ENCODE assay signal across 8 cellular contexts in the genomic region with DNA sequence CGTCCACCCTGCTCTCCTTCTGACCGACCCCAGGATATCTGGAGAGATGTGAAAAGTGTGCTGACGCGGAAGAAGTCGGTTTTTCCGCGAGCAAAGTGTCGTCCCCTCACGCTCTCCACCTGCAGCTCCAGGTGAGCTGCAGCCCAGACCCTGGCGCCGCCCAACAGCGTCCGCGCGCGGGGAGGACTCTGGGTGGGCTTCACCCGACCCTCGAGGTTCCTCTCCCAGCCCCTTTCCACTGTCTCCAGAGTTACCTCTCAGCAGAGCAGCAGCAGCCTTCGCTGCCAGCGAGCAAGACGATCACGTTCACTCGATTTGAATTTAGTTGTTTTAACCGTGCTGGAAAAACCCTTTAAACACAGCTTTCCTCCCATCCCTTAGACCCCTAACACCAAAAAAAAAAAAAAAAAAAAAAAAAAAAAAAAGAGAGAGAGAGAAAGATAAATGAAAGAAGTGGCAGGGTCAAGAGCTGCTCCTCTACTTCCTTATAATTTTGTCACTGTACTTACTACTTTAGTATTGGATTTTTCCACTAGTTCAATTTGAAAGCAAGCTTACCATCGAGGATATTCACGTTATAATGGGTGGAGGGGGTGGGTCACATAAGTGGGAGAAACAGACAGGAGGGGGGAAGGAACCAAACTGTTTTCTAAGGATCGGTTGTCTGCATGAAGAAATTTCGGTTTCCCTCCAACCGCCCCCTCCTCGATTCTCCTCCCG. TPM values are rescaled to one million over a fixed set of nuclear protein-coding genes. Genes with fewer than 3 reads are reported as not detected.
DNase-seq lines count a peak whose midpoint lies in the region; ATAC-seq, FAIRE-seq and TF ChIP-seq lines count a peak whose summit lies in the region.

No MANE protein-coding gene starts in this region.

- no peaks in the 10 kb centered on the region for H3K9me3 ChIP-seq in pancreas

- peaks cover 13 to 32% (median 24%) of the 10 kb centered on the region in 3 donors for H3K4me1 ChIP-seq in pancreas

- DNase-seq in NOMO-1 treated with DMSO at 0.1 percent for 48 hours (lab: John Stamatoyannopoulos, UW; ENCODE audit: unreplicated experiment) (peak; percentile 36), NOMO-1 treated with dmso at 0.1 percent for 144 hours (lab: John Stamatoyannopoulos, UW; ENCODE audit: unreplicated experiment) (no peak), foreskin melanocyte (peak; percentile 11), pancreas (peak in 1 of 6 donors; percentile 62), NCI-H2107 treated with DMSO at 0.1 percent for 48 hours (lab: John Stamatoyannopoulos, UW; ENCODE audit: unreplicated experiment) (no peak)
- no peak for DNase-seq in stimulated activated CD4-positive, alpha-beta T cell treated with anti-CD3 and anti-CD28 coated beads, Interleukin-4, amount 100 ng/mL, for 4 hours

- H3K27ac ChIP-seq in pancreas: peak overlapping the region; percentile 93 to 96 (median 95)

- H3K4me3 ChIP-seq in WI38 (ENCODE audit: low read depth, low read length): peak overlapping the region; percentile 81
- H3K4me3 ChIP-seq in pancreas: peak overlapping the region; percentile 90 to 96 (median 92)

- ATAC-seq in HG03025 (IDR thresholded peaks at IDR 0.05; ENCODE audit: low FRiP score, unreplicated experiment): peak; percentile 11
- peak; percentile 3 to 6 (median 4) for ATAC-seq in pancreas

- WGBS in pancreas, 2 donors: 0 to 1% methylated on average over 31 of the region's 31 CpGs

- no peaks in the 10 kb centered on the region for H3K36me3 ChIP-seq in pancreas

- intact Hi-C loops in pancreas (cut with DNase I): no loop called here

- FAIRE-seq in pancreas (lab: Jason Lieb, UNC): no peak

- TF ChIP-seq CTCF in WI38 (IDR thresholded peaks at IDR 0.05; ENCODE audit: low read depth, low read length) (no peak), pancreas (IDR thresholded peaks at IDR 0.05) (no peak)

- H3K27me3 ChIP-seq in pancreas: no peaks in the 10 kb centered on the region

RNA-seq across cellular contexts. Expression of gene NR3C2, which starts 0.8 kb away (rescaled TPM):
- 10 to 100 TPM in 5 of 6 donors, 1 to 10 TPM in 1; 8.3 to 15.7 (median 12.8) TPM for total RNA-seq in pancreas
- polyA plus RNA-seq in pancreas: 1 to 10 TPM; 2.5 to 3.6 TPM

Comparison
In these comparisons a context has a peak if more than half of its experiments do, and no peak if none do; other contexts are left out.
1. DNase-seq: peak in NOMO-1 treated with DMSO at 0.1 percent for 48 hours (single experiment) and foreskin melanocyte (single experiment); none in NOMO-1 treated with dmso at 0.1 percent for 144 hours (single experiment), NCI-H2107 treated with DMSO at 0.1 percent for 48 hours (single experiment) and stimulated activated CD4-positive, alpha-beta T cell treated with anti-CD3 and anti-CD28 coated beads, Interleukin-4, amount 100 ng/mL, for 4 hours (0 of 2).